ENCODE assay signal across 8 cellular contexts in the genomic region with DNA sequence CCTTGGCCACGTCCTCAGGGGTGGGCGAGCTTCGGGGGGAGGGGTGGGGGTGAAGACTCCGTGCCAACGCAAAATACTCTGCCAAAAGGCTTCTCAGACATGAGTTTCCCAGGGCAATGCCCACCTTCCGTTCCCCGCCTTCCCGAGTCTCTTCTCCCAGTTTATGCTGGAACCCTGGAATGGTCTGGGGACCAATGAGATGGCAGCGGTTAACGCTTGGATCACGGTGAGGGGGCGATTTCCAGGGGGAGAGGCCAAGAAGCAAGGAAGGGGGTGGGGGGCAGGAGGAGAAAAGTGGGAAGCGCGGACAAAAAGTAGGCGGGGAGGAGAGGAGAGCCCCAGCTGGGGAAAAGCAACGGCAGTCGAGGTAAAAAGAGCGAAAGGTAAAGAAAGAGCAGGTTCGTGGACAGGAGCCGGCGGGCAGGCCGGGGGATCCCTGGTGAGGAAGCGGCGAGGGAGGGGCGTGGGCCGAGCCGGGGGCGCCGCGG. TPM values are rescaled to one million over a fixed set of nuclear protein-coding genes. Genes with fewer than 3 reads are reported as not detected.
DNase-seq lines count a peak whose midpoint lies in the region; ATAC-seq and TF ChIP-seq lines count a peak whose summit lies in the region.

No MANE protein-coding gene starts in this region.

- no peaks in the 10 kb centered on the region for H3K36me3 ChIP-seq in naive thymus-derived CD4-positive, alpha-beta T cell (ENCODE audit: control insufficient read depth in 2 of 3, insufficient read depth in 3 of 3, low read length in 3 of 3)

- intact Hi-C loops in naive thymus-derived CD4-positive, alpha-beta T cell (cut with micrococcal nuclease): no loop called here

- peaks cover 26% of the 10 kb centered on the region for H3K4me1 Mint-ChIP-seq in nephron progenitor cell
- peaks cover 0 to 14% (median 4%) of the 10 kb centered on the region in 7 donors for H3K4me1 Mint-ChIP-seq in naive thymus-derived CD4-positive, alpha-beta T cell

- peak overlapping the region; percentile 55 for H3K4me3 ChIP-seq in AG09309 (ENCODE audit: control insufficient read depth, low read depth, low read length)
- H3K4me3 ChIP-seq in naive thymus-derived CD4-positive, alpha-beta T cell (ENCODE audit: low read length): no peak overlapping the region

- CTCF ChIA-PET in naive thymus-derived CD4-positive, alpha-beta T cell (lab: Charles Lee): no interaction called here

- H3K9me3 ChIP-seq in naive thymus-derived CD4-positive, alpha-beta T cell (ENCODE audit: control insufficient read depth in 2 of 3, low read length in 3 of 3): no peaks in the 10 kb centered on the region

- peak overlapping the region; percentile 89 for H3K4me3 Mint-ChIP-seq in nephron progenitor cell
- peak overlapping the region in 3 of 10 donors; percentile 14 to 45 (median 24) for H3K4me3 Mint-ChIP-seq in naive thymus-derived CD4-positive, alpha-beta T cell

- peaks cover 51% of the 10 kb centered on the region for H3K27me3 Mint-ChIP-seq in nephron progenitor cell (ENCODE audit: low read depth, poor library complexity)
- H3K27me3 Mint-ChIP-seq in naive thymus-derived CD4-positive, alpha-beta T cell: peaks cover 49 to 67% (median 61%) of the 10 kb centered on the region in 5 donors

- ATAC-seq in HG02588 (IDR thresholded peaks at IDR 0.05; ENCODE audit: unreplicated experiment) (peak; percentile 29), HG03095 (IDR thresholded peaks at IDR 0.05; ENCODE audit: unreplicated experiment) (no peak), GM18519 (IDR thresholded peaks at IDR 0.05; ENCODE audit: low FRiP score, unreplicated experiment) (no peak)
- ATAC-seq in naive thymus-derived CD4-positive, alpha-beta T cell: no peak

- H3K27ac Mint-ChIP-seq in nephron progenitor cell: no peak overlapping the region
- no peak overlapping the region for H3K27ac Mint-ChIP-seq in naive thymus-derived CD4-positive, alpha-beta T cell

- H3K27me3 ChIP-seq in naive thymus-derived CD4-positive, alpha-beta T cell (ENCODE audit: control insufficient read depth in 2 of 2, insufficient read depth in 2 of 2, low read length in 2 of 2): peaks cover 0 to 13% of the 10 kb centered on the region in 2 donors

- H3K36me3 Mint-ChIP-seq in nephron progenitor cell (ENCODE audit: low read depth): no peaks in the 10 kb centered on the region
- H3K36me3 Mint-ChIP-seq in naive thymus-derived CD4-positive, alpha-beta T cell: peaks cover 0 to 2% (median 0%) of the 10 kb centered on the region in 5 donors

- no peaks in the 10 kb centered on the region for H3K4me1 ChIP-seq in naive thymus-derived CD4-positive, alpha-beta T cell (ENCODE audit: control insufficient read depth in 2 of 2, insufficient read depth in 2 of 2, low read length in 2 of 2)

- POLR2A ChIA-PET in naive thymus-derived CD4-positive, alpha-beta T cell (lab: Charles Lee): no interaction called here

- TF ChIP-seq CTCF in AG09309 (IDR thresholded peaks at IDR 0.05; ENCODE audit: control insufficient read depth, insufficient read depth, low read depth, low read length, missing control alignments): no peak
- TF ChIP-seq CTCF in nephron progenitor cell (IDR thresholded peaks at IDR 0.05): no peak

- peaks cover 9% of the 10 kb centered on the region for H3K9me3 Mint-ChIP-seq in nephron progenitor cell
- H3K9me3 Mint-ChIP-seq in naive thymus-derived CD4-positive, alpha-beta T cell: peaks cover 0 to 15% (median 5%) of the 10 kb centered on the region in 11 donors

- H3K27ac ChIP-seq in naive thymus-derived CD4-positive, alpha-beta T cell (ENCODE audit: low read depth, low read length): no peak overlapping the region

- DNase-seq in AG09309 (ENCODE audit: low read depth): no peak
- DNase-seq in ecto neural progenitor cell (ENCODE audit: low spot score): peak; percentile 70
- no peak for DNase-seq in nephron progenitor cell
- no peak for DNase-seq in naive thymus-derived CD4-positive, alpha-beta T cell
- DNase-seq in 8988T: no peak

RNA-seq across cellular contexts. Expression of gene SNCAIP, which starts 0.6 kb away (rescaled TPM):
- total RNA-seq in naive thymus-derived CD4-positive, alpha-beta T cell: under 1 TPM in 1 of 5 experiments, not detected in 4; 0.17 TPM
- polyA plus RNA-seq in naive thymus-derived CD4-positive, alpha-beta T cell: not detected
